27 cellular contexts compared by ENCODE assay signal in genomic region chr20:18701969-18702368, GRCh38.
"Had no signal": no experiment of that assay in that cellular context is flagged by ENCODE, and none has a peak within 500 bp of the region (broad histone marks: within the 10 kb centered on the region; RNA-seq: fewer than 3 reads in every experiment).

No MANE protein-coding gene starts in this region.

- H3K27me3 ChIP-seq: brain microvascular endothelial cell, dorsolateral prefrontal cortex, foreskin keratinocyte, gastroesophageal sphincter had no signal

- H3K4me1 ChIP-seq: foreskin keratinocyte, gastroesophageal sphincter had no signal

- DNase-seq: activated CD4-positive, alpha-beta memory T cell treated with anti-CD3 and anti-CD28 coated beads, Interleukin-2, amount 10 ng/mL, durations not matched to agents 7 days and 5 days; activated CD4-positive, alpha-beta T cell treated with anti-CD3 and anti-CD28 coated beads for 1 hour; activated CD4-positive, alpha-beta T cell treated with anti-CD3 and anti-CD28 coated beads for 4 hours; activated CD4-positive, alpha-beta T cell treated with anti-CD3 and anti-CD28 coated beads, Interleukin-2, amount 10 ng/mL, durations not matched to agents 7 days and 5 days; activated CD4-positive, alpha-beta T cell treated with anti-CD3 and anti-CD28 coated beads, Interleukin-2, amount 50 U/mL, for 4 hours; activated CD8-positive, alpha-beta memory T cell treated with anti-CD3 and anti-CD28 coated beads, Interleukin-2, amount 50 U/mL, for 48 hours; activated effector memory CD4-positive, alpha-beta T cell treated with Interleukin-2 at 50 U/mL for 16 hours; activated gamma-delta T cell treated with Interleukin-2 at 50 U/mL for 16 hours; activated naive CD4-positive, alpha-beta T cell treated with anti-CD3 and anti-CD28 coated beads, Interleukin-2, amount 50 U/mL, for 16 hours; activated naive CD4-positive, alpha-beta T cell treated with Interleukin-2 at 50 U/mL for 16 hours; activated T-cell treated with anti-CD3 and anti-CD28 coated beads for 4 hours; activated T-cell treated with anti-CD3 and anti-CD28 coated beads, Interleukin-2, amount 50 U/mL, for 24 hours; amniotic stem cell; anterior cingulate cortex; dorsolateral prefrontal cortex; effector memory CD4-positive, alpha-beta T cell; endodermal cell; foreskin keratinocyte; head of caudate nucleus; T-helper 2 cell had no signal

- H3K27ac ChIP-seq: brain microvascular endothelial cell, coronary artery, dorsolateral prefrontal cortex, foreskin keratinocyte, gastroesophageal sphincter, VCaP had no signal

- H3K9me3 ChIP-seq: gastroesophageal sphincter had no signal

- H3K36me3 ChIP-seq: brain microvascular endothelial cell had no signal

- ATAC-seq: activated T-helper 17 cell treated with anti-CD3 and anti-CD28 coated beads, Interleukin-2, amount 50 U/mL, for 72 hours; esophagus mucosa; gastroesophageal sphincter; WTC11 had no signal

- H3K4me3 ChIP-seq: coronary artery, dorsolateral prefrontal cortex, gastroesophageal sphincter had no signal
